In the genomic region with DNA sequence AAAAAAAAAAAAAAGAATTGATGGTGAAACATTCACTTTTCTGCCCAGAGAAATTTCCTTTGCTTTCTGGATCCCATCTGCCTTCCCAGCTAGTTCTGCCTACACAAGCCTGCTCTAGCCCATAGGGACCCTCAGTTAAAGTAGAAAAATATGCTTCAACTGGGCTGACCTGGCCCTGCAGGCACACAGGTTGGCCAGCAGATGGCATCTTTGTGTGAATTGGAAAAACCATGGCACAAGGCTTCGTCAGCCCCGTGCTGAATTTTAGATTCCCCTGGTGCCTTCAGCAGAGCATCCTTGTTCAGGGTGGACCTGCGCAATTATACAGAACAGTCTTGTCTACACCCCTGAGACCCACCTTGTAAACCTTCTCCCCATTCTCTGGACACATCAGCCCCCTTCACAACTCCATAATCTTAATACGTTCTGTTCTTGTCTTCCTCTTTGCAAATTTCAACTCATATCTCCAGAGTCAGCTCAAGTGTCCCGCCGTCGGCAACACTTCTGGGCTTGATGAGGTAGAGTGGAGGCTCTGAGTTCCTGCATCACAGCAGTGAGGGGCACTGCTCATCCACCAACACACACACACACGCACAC, we compare ENCODE assay signal across 8 cellular contexts.
DNase-seq lines count a peak whose midpoint lies in the region; ATAC-seq and TF ChIP-seq lines count a peak whose summit lies in the region.

No MANE protein-coding gene starts in this region.

- no peaks in the 10 kb centered on the region for H3K27me3 ChIP-seq in OCI-LY3 (ENCODE audit: low read depth, low read length)
- H3K27me3 ChIP-seq in gastroesophageal sphincter = peaks cover 49% of the 10 kb centered on the region

- H3K9ac ChIP-seq in OCI-LY3 (ENCODE audit: low read length) = no peak overlapping the region

- TF ChIP-seq POLR2A in gastroesophageal sphincter (IDR thresholded peaks at IDR 0.05) = no peak

- H2AFZ ChIP-seq in OCI-LY3 (ENCODE audit: low read depth, low read length) = peak overlapping the region; percentile 75

- ATAC-seq in GM18907 (IDR thresholded peaks at IDR 0.05; ENCODE audit: unreplicated experiment) (peak; percentile 94), HG03103 (IDR thresholded peaks at IDR 0.05; ENCODE audit: low read depth, unreplicated experiment) (peak; percentile 92), gastroesophageal sphincter (no peak), esophagus mucosa (no peak)
- peak; percentile 71 for ATAC-seq in activated T-helper 17 cell treated with anti-CD3 and anti-CD28 coated beads, Interleukin-2, amount 50 U/mL, for 72 hours (replicated peaks)

- no peak for TF ChIP-seq EP300 in gastroesophageal sphincter (IDR thresholded peaks at IDR 0.05)

- H3K4me1 ChIP-seq in OCI-LY3 (ENCODE audit: low read length) (no peaks in the 10 kb centered on the region), gastroesophageal sphincter (no peaks in the 10 kb centered on the region)

- DNase-seq in COLO829 (ENCODE audit: low spot score) (peak; percentile 48), retinal pigment epithelial cell (ENCODE audit: low read depth) (no peak)

- H4K20me1 ChIP-seq in OCI-LY3 (ENCODE audit: insufficient read depth, low read length) = no peaks in the 10 kb centered on the region

- peak overlapping the region; percentile 63 for H3K4me2 ChIP-seq in OCI-LY3 (ENCODE audit: low read length)

- H3K27ac Mint-ChIP-seq in activated T-helper 17 cell treated with anti-CD3 and anti-CD28 coated beads, Interleukin-2, amount 50 U/mL, for 72 hours = no peak overlapping the region

- H3K36me3 ChIP-seq in OCI-LY3 (replicated peaks; ENCODE audit: low read depth, low read length) (no peaks in the 10 kb centered on the region), gastroesophageal sphincter (no peaks in the 10 kb centered on the region)

- no peaks in the 10 kb centered on the region for H3K9me3 Mint-ChIP-seq in activated T-helper 17 cell treated with anti-CD3 and anti-CD28 coated beads, Interleukin-2, amount 50 U/mL, for 72 hours

- H3K9me3 ChIP-seq in OCI-LY3 (ENCODE audit: insufficient read depth, low read length) (no peaks in the 10 kb centered on the region), gastroesophageal sphincter (no peaks in the 10 kb centered on the region)

- peak overlapping the region; percentile 55 for H3K4me3 ChIP-seq in OCI-LY3 (ENCODE audit: low read length)
- no peak overlapping the region for H3K4me3 ChIP-seq in gastroesophageal sphincter
- H3K4me3 ChIP-seq in retinal pigment epithelial cell (ENCODE audit: low read length) = no peak overlapping the region

- no peaks in the 10 kb centered on the region for H3K79me2 ChIP-seq in OCI-LY3 (ENCODE audit: low read length)

- 38 to 40% methylated on average over 6 to 7 of the region's 8 CpGs for WGBS in gastroesophageal sphincter (ENCODE audit: low coverage in 1 of 2), 2 donors

- H3K27me3 Mint-ChIP-seq in activated T-helper 17 cell treated with anti-CD3 and anti-CD28 coated beads, Interleukin-2, amount 50 U/mL, for 72 hours = peaks cover 15% of the 10 kb centered on the region

- H3K4me1 Mint-ChIP-seq in activated T-helper 17 cell treated with anti-CD3 and anti-CD28 coated beads, Interleukin-2, amount 50 U/mL, for 72 hours = peaks cover 9% of the 10 kb centered on the region

- H3K27ac ChIP-seq in OCI-LY3 (ENCODE audit: low read length) = no peak overlapping the region
- no peak overlapping the region for H3K27ac ChIP-seq in gastroesophageal sphincter

- TF ChIP-seq CTCF in OCI-LY3 (IDR thresholded peaks at IDR 0.05; ENCODE audit: low read depth, low read length) (peak; percentile 83), gastroesophageal sphincter (IDR thresholded peaks at IDR 0.05) (peak; percentile 14 to 73 (median 44)), retinal pigment epithelial cell (conservative IDR thresholded peaks at IDR 0.05; ENCODE audit: low read depth, low read length) (peak; percentile 94)

- H3K4me3 Mint-ChIP-seq in activated T-helper 17 cell treated with anti-CD3 and anti-CD28 coated beads, Interleukin-2, amount 50 U/mL, for 72 hours = peak overlapping the region; percentile 27

- H3K36me3 Mint-ChIP-seq in activated T-helper 17 cell treated with anti-CD3 and anti-CD28 coated beads, Interleukin-2, amount 50 U/mL, for 72 hours (ENCODE audit: low read depth) = no peaks in the 10 kb centered on the region

Comparison
In these comparisons a context has a peak if more than half of its experiments do, and no peak if none do; other contexts are left out.
1. ATAC-seq: peak in GM18907 (single experiment), HG03103 (single experiment) and activated T-helper 17 cell treated with anti-CD3 and anti-CD28 coated beads, Interleukin-2, amount 50 U/mL, for 72 hours (single experiment); none in gastroesophageal sphincter (single experiment) and esophagus mucosa (single experiment).
2. CTCF ChIP-seq: peak in every context shown above with its lines; median percentile 94 in retinal pigment epithelial cell; 83 in OCI-LY3; 44 in gastroesophageal sphincter.